1 cellular context compared by ENCODE assay signal in the genomic region with DNA sequence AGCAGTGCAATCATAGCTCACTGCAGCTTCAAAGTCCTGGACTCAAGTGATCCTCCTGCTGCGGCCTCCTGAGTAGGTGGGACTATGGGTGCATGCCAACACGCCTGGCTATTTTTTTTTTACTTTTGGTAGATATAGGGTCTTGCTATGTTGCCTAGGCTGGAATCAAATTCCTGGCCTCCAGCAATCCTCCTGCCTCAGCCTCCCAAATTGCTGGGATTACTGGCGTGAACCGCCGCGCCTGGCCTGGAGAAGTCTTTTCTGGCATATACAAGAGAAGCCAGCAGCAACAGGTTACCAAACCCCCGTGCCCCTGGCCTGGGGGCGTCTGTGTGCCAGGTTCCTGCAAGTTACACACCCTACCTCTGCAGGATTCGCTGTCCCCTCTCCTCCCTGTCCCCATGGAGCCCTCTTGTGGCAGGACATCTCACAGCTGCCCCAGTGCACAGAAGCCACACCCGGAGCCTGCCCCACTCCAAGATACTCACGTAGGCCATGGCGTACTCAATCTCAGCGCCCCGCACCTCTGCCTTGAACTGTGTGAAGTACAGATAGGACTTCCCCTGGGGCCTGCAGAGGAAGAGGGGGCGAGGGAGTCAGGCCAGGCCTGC.
TF ChIP-seq lines count a peak whose summit lies in the region.

No MANE protein-coding gene starts in this region.

TF ChIP-seq in K562, 482 proteins besides CTCF, POLR2A, EP300 and RAD21 (continues in another document):
- TF ChIP-seq YY1 (IDR thresholded peaks at IDR 0.05; ENCODE audit: borderline replicate concordance in 1 of 3, control insufficient read depth in 1 of 3, extremely low read depth in 1 of 3, insufficient read depth in 3 of 3, insufficient read length in 1 of 3, insufficient replicate concordance in 2 of 3, low read depth in 1 of 3, low read length in 2 of 3) (peak in 1 of 3 experiments; percentile 8), TRIM24 (IDR thresholded peaks at IDR 0.05) (no peak), CEBPG (CRISPR knock-in tag; IDR thresholded peaks at IDR 0.05) (no peak), CEBPG (tag; conservative IDR thresholded peaks at IDR 0.05 in 1 of 2, IDR thresholded peaks at IDR 0.05 in 1 of 2) (no peak), CBFA2T3 (IDR thresholded peaks at IDR 0.05) (0 out of 2 replicates have a peak, but pooled peaks have one; percentile 2), MTA3 (IDR thresholded peaks at IDR 0.05; ENCODE audit: borderline replicate concordance) (0 out of 2 replicates have a peak, but pooled peaks have one; percentile 19), PPARD (CRISPR knock-in tag; IDR thresholded peaks at IDR 0.05) (no peak), ZNF79 (CRISPR knock-in tag; IDR thresholded peaks at IDR 0.05; ENCODE audit: low read depth) (no peak), MTA2 (IDR thresholded peaks at IDR 0.05; ENCODE audit: low read depth) (no peak), NR2C2 (CRISPR knock-in tag; IDR thresholded peaks at IDR 0.05) (no peak), NR2C2 (tag; IDR thresholded peaks at IDR 0.05) (no peak), ZNF57 (CRISPR knock-in tag; IDR thresholded peaks at IDR 0.05) (no peak), PHF21A (IDR thresholded peaks at IDR 0.05; ENCODE audit: borderline replicate concordance, low read depth) (0 out of 2 replicates have a peak, but pooled peaks have one; percentile 47), ZNF707 (CRISPR knock-in tag; conservative IDR thresholded peaks at IDR 0.05) (no peak), MIER1 (IDR thresholded peaks at IDR 0.05; ENCODE audit: low read depth) (no peak), ZNF184 (CRISPR knock-in tag; IDR thresholded peaks at IDR 0.05) (no peak), CAMTA2 (CRISPR knock-in tag; conservative IDR thresholded peaks at IDR 0.05) (no peak), HDAC2 (IDR thresholded peaks at IDR 0.05) (0 out of 2 replicates have a peak, but pooled peaks have one; percentile 21), RBM25 (IDR thresholded peaks at IDR 0.05; ENCODE audit: low read depth, low read length, severe bottlenecking) (no peak), NR2F6 (CRISPR knock-in tag; IDR thresholded peaks at IDR 0.05) (no peak), ERF (CRISPR knock-in tag; IDR thresholded peaks at IDR 0.05) (no peak), NEUROD1 (IDR thresholded peaks at IDR 0.05; ENCODE audit: borderline replicate concordance, low read depth, low read length, partially characterized antibody) (no peak), ELF2 (CRISPR knock-in tag; IDR thresholded peaks at IDR 0.05) (no peak), STAG1 (CRISPR knock-in tag; IDR thresholded peaks at IDR 0.05; ENCODE audit: borderline replicate concordance) (peak; percentile 25; the same call in 1 of the 2 replicates), ETV6 (IDR thresholded peaks at IDR 0.05; ENCODE audit: borderline replicate concordance in 1 of 2, low read depth in 2 of 2, low read length in 1 of 2) (no peak), ETV6 (CRISPR knock-in tag; IDR thresholded peaks at IDR 0.05; ENCODE audit: borderline replicate concordance) (no peak), ZNF431 (CRISPR knock-in tag; IDR thresholded peaks at IDR 0.05) (no peak), TAF9B (IDR thresholded peaks at IDR 0.05; ENCODE audit: partially characterized antibody) (no peak), KLF1 (tag; IDR thresholded peaks at IDR 0.05) (no peak), EZH2 (IDR thresholded peaks at IDR 0.05; ENCODE audit: borderline replicate concordance, low read depth, low read length) (no peak), SMARCA4 (IDR thresholded peaks at IDR 0.05) (peak; percentile 78), CTBP1 (IDR thresholded peaks at IDR 0.05; ENCODE audit: borderline replicate concordance) (peak; percentile 44; the same call in 1 of the 2 replicates), JUN (IDR thresholded peaks at IDR 0.05; ENCODE audit: borderline replicate concordance, low read depth, low read length) (no peak), JUN (CRISPR knock-in tag; IDR thresholded peaks at IDR 0.05; ENCODE audit: borderline replicate concordance) (no peak), RCOR1 (IDR thresholded peaks at IDR 0.05; ENCODE audit: borderline replicate concordance in 1 of 2, low read depth in 2 of 2, low read length in 2 of 2) (0 out of 4 replicates have a peak, but pooled peaks of 1 of the 2 experiments have one; percentile 64), KLF10 (CRISPR knock-in tag; IDR thresholded peaks at IDR 0.05) (no peak), SMARCC2 (IDR thresholded peaks at IDR 0.05; ENCODE audit: low read depth) (0 out of 2 replicates have a peak, but pooled peaks have one; percentile 61), BDP1 (IDR thresholded peaks at IDR 0.05; ENCODE audit: insufficient read depth, insufficient read length) (no peak), U2AF2 (optimal IDR thresholded peaks at IDR 0.05; ENCODE audit: low read depth, low read length) (no peak), RBBP5 (IDR thresholded peaks at IDR 0.05; ENCODE audit: borderline replicate concordance, insufficient read depth, low read length, poor library complexity, severe bottlenecking) (no peak)
- TF ChIP-seq, protein P1, sequence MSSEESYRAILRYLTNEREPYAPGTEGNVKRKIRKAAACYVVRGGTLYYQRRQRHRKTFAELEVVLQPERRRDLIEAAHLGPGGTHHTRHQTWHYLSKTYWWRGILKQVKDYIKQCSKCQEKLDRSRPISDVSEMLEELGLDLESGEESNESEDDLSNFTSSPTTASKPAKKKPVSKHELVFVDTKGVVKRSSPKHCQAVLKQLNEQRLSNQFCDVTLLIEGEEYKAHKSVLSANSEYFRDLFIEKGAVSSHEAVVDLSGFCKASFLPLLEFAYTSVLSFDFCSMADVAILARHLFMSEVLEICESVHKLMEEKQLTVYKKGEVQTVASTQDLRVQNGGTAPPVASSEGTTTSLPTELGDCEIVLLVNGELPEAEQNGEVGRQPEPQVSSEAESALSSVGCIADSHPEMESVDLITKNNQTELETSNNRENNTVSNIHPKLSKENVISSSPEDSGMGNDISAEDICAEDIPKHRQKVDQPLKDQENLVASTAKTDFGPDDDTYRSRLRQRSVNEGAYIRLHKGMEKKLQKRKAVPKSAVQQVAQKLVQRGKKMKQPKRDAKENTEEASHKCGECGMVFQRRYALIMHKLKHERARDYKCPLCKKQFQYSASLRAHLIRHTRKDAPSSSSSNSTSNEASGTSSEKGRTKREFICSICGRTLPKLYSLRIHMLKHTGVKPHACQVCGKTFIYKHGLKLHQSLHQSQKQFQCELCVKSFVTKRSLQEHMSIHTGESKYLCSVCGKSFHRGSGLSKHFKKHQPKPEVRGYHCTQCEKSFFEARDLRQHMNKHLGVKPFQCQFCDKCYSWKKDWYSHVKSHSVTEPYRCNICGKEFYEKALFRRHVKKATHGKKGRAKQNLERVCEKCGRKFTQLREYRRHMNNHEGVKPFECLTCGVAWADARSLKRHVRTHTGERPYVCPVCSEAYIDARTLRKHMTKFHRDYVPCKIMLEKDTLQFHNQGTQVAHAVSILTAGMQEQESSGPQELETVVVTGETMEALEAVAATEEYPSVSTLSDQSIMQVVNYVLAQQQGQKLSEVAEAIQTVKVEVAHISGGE (CRISPR knock-in tag; IDR thresholded peaks at IDR 0.05): no peak
- TF ChIP-seq, protein P2, sequence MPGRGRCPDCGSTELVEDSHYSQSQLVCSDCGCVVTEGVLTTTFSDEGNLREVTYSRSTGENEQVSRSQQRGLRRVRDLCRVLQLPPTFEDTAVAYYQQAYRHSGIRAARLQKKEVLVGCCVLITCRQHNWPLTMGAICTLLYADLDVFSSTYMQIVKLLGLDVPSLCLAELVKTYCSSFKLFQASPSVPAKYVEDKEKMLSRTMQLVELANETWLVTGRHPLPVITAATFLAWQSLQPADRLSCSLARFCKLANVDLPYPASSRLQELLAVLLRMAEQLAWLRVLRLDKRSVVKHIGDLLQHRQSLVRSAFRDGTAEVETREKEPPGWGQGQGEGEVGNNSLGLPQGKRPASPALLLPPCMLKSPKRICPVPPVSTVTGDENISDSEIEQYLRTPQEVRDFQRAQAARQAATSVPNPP (IDR thresholded peaks at IDR 0.05; ENCODE audit: borderline replicate concordance, insufficient read depth, insufficient read length): no peak
- TF ChIP-seq, protein P3, sequence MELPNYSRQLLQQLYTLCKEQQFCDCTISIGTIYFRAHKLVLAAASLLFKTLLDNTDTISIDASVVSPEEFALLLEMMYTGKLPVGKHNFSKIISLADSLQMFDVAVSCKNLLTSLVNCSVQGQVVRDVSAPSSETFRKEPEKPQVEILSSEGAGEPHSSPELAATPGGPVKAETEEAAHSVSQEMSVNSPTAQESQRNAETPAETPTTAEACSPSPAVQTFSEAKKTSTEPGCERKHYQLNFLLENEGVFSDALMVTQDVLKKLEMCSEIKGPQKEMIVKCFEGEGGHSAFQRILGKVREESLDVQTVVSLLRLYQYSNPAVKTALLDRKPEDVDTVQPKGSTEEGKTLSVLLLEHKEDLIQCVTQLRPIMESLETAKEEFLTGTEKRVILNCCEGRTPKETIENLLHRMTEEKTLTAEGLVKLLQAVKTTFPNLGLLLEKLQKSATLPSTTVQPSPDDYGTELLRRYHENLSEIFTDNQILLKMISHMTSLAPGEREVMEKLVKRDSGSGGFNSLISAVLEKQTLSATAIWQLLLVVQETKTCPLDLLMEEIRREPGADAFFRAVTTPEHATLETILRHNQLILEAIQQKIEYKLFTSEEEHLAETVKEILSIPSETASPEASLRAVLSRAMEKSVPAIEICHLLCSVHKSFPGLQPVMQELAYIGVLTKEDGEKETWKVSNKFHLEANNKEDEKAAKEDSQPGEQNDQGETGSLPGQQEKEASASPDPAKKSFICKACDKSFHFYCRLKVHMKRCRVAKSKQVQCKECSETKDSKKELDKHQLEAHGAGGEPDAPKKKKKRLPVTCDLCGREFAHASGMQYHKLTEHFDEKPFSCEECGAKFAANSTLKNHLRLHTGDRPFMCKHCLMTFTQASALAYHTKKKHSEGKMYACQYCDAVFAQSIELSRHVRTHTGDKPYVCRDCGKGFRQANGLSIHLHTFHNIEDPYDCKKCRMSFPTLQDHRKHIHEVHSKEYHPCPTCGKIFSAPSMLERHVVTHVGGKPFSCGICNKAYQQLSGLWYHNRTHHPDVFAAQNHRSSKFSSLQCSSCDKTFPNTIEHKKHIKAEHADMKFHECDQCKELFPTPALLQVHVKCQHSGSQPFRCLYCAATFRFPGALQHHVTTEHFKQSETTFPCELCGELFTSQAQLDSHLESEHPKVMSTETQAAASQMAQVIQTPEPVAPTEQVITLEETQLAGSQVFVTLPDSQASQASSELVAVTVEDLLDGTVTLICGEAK (IDR thresholded peaks at IDR 0.05): no peak
- TF ChIP-seq, protein P3 (CRISPR knock-in tag; IDR thresholded peaks at IDR 0.05): no peak
- TF ChIP-seq, protein P4, sequence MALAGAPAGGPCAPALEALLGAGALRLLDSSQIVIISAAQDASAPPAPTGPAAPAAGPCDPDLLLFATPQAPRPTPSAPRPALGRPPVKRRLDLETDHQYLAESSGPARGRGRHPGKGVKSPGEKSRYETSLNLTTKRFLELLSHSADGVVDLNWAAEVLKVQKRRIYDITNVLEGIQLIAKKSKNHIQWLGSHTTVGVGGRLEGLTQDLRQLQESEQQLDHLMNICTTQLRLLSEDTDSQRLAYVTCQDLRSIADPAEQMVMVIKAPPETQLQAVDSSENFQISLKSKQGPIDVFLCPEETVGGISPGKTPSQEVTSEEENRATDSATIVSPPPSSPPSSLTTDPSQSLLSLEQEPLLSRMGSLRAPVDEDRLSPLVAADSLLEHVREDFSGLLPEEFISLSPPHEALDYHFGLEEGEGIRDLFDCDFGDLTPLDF (CRISPR knock-in tag; IDR thresholded peaks at IDR 0.05): no peak
- TF ChIP-seq, protein P5, sequence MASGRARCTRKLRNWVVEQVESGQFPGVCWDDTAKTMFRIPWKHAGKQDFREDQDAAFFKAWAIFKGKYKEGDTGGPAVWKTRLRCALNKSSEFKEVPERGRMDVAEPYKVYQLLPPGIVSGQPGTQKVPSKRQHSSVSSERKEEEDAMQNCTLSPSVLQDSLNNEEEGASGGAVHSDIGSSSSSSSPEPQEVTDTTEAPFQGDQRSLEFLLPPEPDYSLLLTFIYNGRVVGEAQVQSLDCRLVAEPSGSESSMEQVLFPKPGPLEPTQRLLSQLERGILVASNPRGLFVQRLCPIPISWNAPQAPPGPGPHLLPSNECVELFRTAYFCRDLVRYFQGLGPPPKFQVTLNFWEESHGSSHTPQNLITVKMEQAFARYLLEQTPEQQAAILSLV (tag; IDR thresholded peaks at IDR 0.05): no peak
- TF ChIP-seq, protein P6, sequence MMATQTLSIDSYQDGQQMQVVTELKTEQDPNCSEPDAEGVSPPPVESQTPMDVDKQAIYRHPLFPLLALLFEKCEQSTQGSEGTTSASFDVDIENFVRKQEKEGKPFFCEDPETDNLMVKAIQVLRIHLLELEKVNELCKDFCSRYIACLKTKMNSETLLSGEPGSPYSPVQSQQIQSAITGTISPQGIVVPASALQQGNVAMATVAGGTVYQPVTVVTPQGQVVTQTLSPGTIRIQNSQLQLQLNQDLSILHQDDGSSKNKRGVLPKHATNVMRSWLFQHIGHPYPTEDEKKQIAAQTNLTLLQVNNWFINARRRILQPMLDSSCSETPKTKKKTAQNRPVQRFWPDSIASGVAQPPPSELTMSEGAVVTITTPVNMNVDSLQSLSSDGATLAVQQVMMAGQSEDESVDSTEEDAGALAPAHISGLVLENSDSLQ (IDR thresholded peaks at IDR 0.05): no peak
